ENCODE assay signal across 2 cellular contexts in the genomic region with DNA sequence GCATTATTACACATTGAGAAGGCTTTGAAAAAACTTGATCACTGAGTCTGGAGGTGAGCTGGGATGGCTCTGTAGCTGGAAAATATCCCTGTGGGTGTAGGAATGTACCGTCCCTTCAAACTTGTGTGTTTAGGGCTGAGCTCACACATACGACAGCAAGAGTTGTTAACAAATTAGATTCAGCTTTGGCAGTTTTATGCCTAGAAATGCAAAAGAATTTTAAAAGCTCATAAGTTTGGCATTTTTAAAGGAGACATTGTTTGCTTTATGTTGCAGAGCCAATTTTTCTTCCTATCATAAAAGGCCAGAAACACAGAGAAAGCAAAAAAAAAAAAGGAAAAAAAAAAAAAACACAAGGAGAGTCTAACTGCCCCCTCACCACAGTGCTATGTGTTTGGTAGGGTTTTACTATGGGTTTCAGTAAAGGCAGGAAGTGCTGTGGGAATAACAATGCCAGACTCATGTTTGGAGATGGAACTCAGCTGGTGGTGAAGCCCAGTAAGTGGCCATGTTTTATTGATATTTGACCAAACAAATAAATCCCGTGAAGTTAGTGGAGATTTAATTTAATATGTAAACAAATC.
TF ChIP-seq lines count a peak whose summit lies in the region.

No MANE protein-coding gene starts in this region.

TF ChIP-seq in HepG2, 621 proteins besides CTCF, POLR2A, EP300 and RAD21 (continued from another document and continues in another):
- no peak for TF ChIP-seq HMG20A (CRISPR knock-in tag; IDR thresholded peaks at IDR 0.05; ENCODE audit: borderline replicate concordance)
- no peak for TF ChIP-seq RFX3 (CRISPR knock-in tag; IDR thresholded peaks at IDR 0.05)
- no peak for TF ChIP-seq ZNF468 (CRISPR knock-in tag; IDR thresholded peaks at IDR 0.05)
- no peak for TF ChIP-seq ZBTB21 (CRISPR knock-in tag; IDR thresholded peaks at IDR 0.05)
- TF ChIP-seq, protein P1, sequence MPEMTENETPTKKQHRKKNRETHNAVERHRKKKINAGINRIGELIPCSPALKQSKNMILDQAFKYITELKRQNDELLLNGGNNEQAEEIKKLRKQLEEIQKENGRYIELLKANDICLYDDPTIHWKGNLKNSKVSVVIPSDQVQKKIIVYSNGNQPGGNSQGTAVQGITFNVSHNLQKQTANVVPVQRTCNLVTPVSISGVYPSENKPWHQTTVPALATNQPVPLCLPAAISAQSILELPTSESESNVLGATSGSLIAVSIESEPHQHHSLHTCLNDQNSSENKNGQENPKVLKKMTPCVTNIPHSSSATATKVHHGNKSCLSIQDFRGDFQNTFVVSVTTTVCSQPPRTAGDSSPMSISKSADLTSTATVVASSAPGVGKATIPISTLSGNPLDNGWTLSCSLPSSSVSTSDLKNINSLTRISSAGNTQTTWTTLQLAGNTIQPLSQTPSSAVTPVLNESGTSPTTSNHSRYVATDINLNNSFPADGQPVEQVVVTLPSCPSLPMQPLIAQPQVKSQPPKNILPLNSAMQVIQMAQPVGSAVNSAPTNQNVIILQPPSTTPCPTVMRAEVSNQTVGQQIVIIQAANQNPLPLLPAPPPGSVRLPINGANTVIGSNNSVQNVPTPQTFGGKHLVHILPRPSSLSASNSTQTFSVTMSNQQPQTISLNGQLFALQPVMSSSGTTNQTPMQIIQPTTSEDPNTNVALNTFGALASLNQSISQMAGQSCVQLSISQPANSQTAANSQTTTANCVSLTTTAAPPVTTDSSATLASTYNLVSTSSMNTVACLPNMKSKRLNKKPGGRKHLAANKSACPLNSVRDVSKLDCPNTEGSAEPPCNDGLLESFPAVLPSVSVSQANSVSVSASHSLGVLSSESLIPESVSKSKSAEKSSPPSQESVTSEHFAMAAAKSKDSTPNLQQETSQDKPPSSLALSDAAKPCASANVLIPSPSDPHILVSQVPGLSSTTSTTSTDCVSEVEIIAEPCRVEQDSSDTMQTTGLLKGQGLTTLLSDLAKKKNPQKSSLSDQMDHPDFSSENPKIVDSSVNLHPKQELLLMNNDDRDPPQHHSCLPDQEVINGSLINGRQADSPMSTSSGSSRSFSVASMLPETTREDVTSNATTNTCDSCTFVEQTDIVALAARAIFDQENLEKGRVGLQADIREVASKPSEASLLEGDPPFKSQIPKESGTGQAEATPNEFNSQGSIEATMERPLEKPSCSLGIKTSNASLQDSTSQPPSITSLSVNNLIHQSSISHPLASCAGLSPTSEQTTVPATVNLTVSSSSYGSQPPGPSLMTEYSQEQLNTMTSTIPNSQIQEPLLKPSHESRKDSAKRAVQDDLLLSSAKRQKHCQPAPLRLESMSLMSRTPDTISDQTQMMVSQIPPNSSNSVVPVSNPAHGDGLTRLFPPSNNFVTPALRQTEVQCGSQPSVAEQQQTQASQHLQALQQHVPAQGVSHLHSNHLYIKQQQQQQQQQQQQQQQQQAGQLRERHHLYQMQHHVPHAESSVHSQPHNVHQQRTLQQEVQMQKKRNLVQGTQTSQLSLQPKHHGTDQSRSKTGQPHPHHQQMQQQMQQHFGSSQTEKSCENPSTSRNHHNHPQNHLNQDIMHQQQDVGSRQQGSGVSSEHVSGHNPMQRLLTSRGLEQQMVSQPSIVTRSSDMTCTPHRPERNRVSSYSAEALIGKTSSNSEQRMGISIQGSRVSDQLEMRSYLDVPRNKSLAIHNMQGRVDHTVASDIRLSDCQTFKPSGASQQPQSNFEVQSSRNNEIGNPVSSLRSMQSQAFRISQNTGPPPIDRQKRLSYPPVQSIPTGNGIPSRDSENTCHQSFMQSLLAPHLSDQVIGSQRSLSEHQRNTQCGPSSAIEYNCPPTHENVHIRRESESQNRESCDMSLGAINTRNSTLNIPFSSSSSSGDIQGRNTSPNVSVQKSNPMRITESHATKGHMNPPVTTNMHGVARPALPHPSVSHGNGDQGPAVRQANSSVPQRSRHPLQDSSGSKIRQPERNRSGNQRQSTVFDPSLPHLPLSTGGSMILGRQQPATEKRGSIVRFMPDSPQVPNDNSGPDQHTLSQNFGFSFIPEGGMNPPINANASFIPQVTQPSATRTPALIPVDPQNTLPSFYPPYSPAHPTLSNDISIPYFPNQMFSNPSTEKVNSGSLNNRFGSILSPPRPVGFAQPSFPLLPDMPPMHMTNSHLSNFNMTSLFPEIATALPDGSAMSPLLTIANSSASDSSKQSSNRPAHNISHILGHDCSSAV (CRISPR knock-in tag; IDR thresholded peaks at IDR 0.05; ENCODE audit: borderline replicate concordance), result no peak
- no peak for TF ChIP-seq NR3C1 (CRISPR knock-in tag; IDR thresholded peaks at IDR 0.05)
- TF ChIP-seq ZSCAN9 (CRISPR knock-in tag; IDR thresholded peaks at IDR 0.05; ENCODE audit: borderline replicate concordance), result no peak
- no peak for TF ChIP-seq RBFOX2 (IDR thresholded peaks at IDR 0.05; ENCODE audit: low read depth, low read length)
- TF ChIP-seq, protein P2, sequence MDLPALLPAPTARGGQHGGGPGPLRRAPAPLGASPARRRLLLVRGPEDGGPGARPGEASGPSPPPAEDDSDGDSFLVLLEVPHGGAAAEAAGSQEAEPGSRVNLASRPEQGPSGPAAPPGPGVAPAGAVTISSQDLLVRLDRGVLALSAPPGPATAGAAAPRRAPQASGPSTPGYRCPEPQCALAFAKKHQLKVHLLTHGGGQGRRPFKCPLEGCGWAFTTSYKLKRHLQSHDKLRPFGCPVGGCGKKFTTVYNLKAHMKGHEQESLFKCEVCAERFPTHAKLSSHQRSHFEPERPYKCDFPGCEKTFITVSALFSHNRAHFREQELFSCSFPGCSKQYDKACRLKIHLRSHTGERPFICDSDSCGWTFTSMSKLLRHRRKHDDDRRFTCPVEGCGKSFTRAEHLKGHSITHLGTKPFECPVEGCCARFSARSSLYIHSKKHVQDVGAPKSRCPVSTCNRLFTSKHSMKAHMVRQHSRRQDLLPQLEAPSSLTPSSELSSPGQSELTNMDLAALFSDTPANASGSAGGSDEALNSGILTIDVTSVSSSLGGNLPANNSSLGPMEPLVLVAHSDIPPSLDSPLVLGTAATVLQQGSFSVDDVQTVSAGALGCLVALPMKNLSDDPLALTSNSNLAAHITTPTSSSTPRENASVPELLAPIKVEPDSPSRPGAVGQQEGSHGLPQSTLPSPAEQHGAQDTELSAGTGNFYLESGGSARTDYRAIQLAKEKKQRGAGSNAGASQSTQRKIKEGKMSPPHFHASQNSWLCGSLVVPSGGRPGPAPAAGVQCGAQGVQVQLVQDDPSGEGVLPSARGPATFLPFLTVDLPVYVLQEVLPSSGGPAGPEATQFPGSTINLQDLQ (CRISPR knock-in tag; IDR thresholded peaks at IDR 0.05), result no peak
- TF ChIP-seq ZNF33A (CRISPR knock-in tag; IDR thresholded peaks at IDR 0.05; ENCODE audit: borderline replicate concordance), result no peak
- TF ChIP-seq ZNF282 (IDR thresholded peaks at IDR 0.05; ENCODE audit: partially characterized antibody), result no peak
- no peak for TF ChIP-seq GATA4 (IDR thresholded peaks at IDR 0.05; ENCODE audit: borderline replicate concordance, low read depth)

TF ChIP-seq in SK-N-SH treated with all-trans-retinoic acid at 6 μM for 48 hours, 23 proteins besides CTCF, POLR2A, EP300 and RAD21 (continued from another document):
- TF ChIP-seq, protein P3, sequence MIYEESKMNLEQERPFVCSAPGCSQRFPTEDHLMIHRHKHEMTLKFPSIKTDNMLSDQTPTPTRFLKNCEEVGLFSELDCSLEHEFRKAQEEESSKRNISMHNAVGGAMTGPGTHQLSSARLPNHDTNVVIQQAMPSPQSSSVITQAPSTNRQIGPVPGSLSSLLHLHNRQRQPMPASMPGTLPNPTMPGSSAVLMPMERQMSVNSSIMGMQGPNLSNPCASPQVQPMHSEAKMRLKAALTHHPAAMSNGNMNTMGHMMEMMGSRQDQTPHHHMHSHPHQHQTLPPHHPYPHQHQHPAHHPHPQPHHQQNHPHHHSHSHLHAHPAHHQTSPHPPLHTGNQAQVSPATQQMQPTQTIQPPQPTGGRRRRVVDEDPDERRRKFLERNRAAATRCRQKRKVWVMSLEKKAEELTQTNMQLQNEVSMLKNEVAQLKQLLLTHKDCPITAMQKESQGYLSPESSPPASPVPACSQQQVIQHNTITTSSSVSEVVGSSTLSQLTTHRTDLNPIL (CRISPR knock-in tag; IDR thresholded peaks at IDR 0.05; ENCODE audit: low read depth), result no peak
- TF ChIP-seq ZFP30 (CRISPR knock-in tag; IDR thresholded peaks at IDR 0.05), result no peak
- no peak for TF ChIP-seq ARNTL (CRISPR knock-in tag; IDR thresholded peaks at IDR 0.05; ENCODE audit: borderline replicate concordance, low read depth)
- no peak for TF ChIP-seq ZFP3 (CRISPR knock-in tag; IDR thresholded peaks at IDR 0.05)
- no peak for TF ChIP-seq TCF4 (CRISPR knock-in tag; IDR thresholded peaks at IDR 0.05; ENCODE audit: borderline replicate concordance)
- no peak for TF ChIP-seq ISL1 (CRISPR knock-in tag; IDR thresholded peaks at IDR 0.05)
- TF ChIP-seq, protein P4, sequence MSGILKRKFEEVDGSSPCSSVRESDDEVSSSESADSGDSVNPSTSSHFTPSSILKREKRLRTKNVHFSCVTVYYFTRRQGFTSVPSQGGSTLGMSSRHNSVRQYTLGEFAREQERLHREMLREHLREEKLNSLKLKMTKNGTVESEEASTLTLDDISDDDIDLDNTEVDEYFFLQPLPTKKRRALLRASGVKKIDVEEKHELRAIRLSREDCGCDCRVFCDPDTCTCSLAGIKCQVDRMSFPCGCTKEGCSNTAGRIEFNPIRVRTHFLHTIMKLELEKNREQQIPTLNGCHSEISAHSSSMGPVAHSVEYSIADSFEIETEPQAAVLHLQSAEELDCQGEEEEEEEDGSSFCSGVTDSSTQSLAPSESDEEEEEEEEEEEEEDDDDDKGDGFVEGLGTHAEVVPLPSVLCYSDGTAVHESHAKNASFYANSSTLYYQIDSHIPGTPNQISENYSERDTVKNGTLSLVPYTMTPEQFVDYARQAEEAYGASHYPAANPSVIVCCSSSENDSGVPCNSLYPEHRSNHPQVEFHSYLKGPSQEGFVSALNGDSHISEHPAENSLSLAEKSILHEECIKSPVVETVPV (CRISPR knock-in tag; IDR thresholded peaks at IDR 0.05), result no peak
- TF ChIP-seq RARB (CRISPR knock-in tag; IDR thresholded peaks at IDR 0.05), result no peak
- no peak for TF ChIP-seq BACH2 (CRISPR knock-in tag; IDR thresholded peaks at IDR 0.05; ENCODE audit: borderline replicate concordance)
- no peak for TF ChIP-seq PPARA (CRISPR knock-in tag; IDR thresholded peaks at IDR 0.05; ENCODE audit: borderline replicate concordance)
- TF ChIP-seq OSR1 (CRISPR knock-in tag; IDR thresholded peaks at IDR 0.05), result no peak
- no peak for TF ChIP-seq TOX (CRISPR knock-in tag; IDR thresholded peaks at IDR 0.05; ENCODE audit: borderline replicate concordance)
- TF ChIP-seq, protein P5, sequence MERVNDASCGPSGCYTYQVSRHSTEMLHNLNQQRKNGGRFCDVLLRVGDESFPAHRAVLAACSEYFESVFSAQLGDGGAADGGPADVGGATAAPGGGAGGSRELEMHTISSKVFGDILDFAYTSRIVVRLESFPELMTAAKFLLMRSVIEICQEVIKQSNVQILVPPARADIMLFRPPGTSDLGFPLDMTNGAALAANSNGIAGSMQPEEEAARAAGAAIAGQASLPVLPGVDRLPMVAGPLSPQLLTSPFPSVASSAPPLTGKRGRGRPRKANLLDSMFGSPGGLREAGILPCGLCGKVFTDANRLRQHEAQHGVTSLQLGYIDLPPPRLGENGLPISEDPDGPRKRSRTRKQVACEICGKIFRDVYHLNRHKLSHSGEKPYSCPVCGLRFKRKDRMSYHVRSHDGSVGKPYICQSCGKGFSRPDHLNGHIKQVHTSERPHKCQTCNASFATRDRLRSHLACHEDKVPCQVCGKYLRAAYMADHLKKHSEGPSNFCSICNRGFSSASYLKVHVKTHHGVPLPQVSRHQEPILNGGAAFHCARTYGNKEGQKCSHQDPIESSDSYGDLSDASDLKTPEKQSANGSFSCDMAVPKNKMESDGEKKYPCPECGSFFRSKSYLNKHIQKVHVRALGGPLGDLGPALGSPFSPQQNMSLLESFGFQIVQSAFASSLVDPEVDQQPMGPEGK (CRISPR knock-in tag; IDR thresholded peaks at IDR 0.05; ENCODE audit: borderline replicate concordance), result no peak
